In genomic region chr1:179399399-179399798, GRCh38 we compare ENCODE assay signal across 9 cellular contexts. TPM values are rescaled to one million over a fixed set of nuclear protein-coding genes. Genes with fewer than 3 reads are reported as not detected.
A peak's percentile ranks its signal among the peaks of the same experiment; 100 is the strongest.
DNase-seq lines count a peak whose midpoint lies in the region; ATAC-seq and TF ChIP-seq lines count a peak whose summit lies in the region.
"Not testable (repeated sequence)": the region's sequence is repeated elsewhere in the genome, so short reads cannot be mapped to it uniquely, and the experiment has no call there.
"Had no signal": no experiment of that assay in that cellular context is flagged by ENCODE, and none has a peak within 500 bp of the region (broad histone marks: within the 10 kb centered on the region; RNA-seq: fewer than 3 reads in every experiment).

No MANE protein-coding gene starts in this region.

- not testable (repeated sequence) for BruUV-seq in PC-3 (replicated peaks; lab: Mats Ljungman, UMichigan)

- POLR2A ChIA-PET in PC-3 (lab: Charles Lee; ENCODE audit: unreplicated experiment), result not testable (repeated sequence)

- intact Hi-C loops in PC-3 (cut with micrococcal nuclease), result not testable (repeated sequence)

- H3K36me3 ChIP-seq in PC-3 (ENCODE audit: low read depth, low read length), result not testable (repeated sequence)

- H3K4me2 ChIP-seq in PC-3 (ENCODE audit: low read length), result not testable (repeated sequence)

- CTCF ChIA-PET in PC-3 (lab: Charles Lee), result not testable (repeated sequence)

- H3K27me3 ChIP-seq in PC-3 (ENCODE audit: low read length), result not testable (repeated sequence)

- ATAC-seq in PC-3, result not testable (repeated sequence)

- H3K9me2 ChIP-seq in PC-3 (replicated peaks; ENCODE audit: low read length), result not testable (repeated sequence)

- not testable (repeated sequence) for H3K79me2 ChIP-seq in PC-3 (ENCODE audit: low read length)

- not testable (repeated sequence) for H4K20me1 ChIP-seq in PC-3 (ENCODE audit: low read length)

- DNase-seq in LNCaP clone FGC (ENCODE audit: low read depth) (peak; percentile 14), PC-3 (peak; percentile 9)

- H3K9me3 ChIP-seq in PC-3 (ENCODE audit: low read length), result not testable (repeated sequence)

- not testable (repeated sequence) for H3K4me3 ChIP-seq in LNCaP clone FGC (ENCODE audit: low read depth, low read length); PC-3 (ENCODE audit: low read length)

- not testable (repeated sequence) for H2AFZ ChIP-seq in PC-3 (ENCODE audit: low read length)

- not testable (repeated sequence) for H3K4me1 ChIP-seq in PC-3 (ENCODE audit: insufficient read depth, low read length)

- not testable (repeated sequence) for TF ChIP-seq CTCF in 22Rv1 (IDR thresholded peaks at IDR 0.05); LNCaP clone FGC (IDR thresholded peaks at IDR 0.05; ENCODE audit: control insufficient read depth, extremely low read depth, insufficient read depth); PC-3 (conservative IDR thresholded peaks at IDR 0.05; ENCODE audit: low read depth, low read length); VCaP (conservative IDR thresholded peaks at IDR 0.05)

- H3K27ac ChIP-seq in 22Rv1 (peak overlapping the region; percentile 33), VCaP (peak overlapping the region; percentile 19; the same call in 1 of the 2 replicates)
- not testable (repeated sequence) for H3K27ac ChIP-seq in PC-3 (ENCODE audit: low read length)

- H3F3A ChIP-seq in PC-3 (ENCODE audit: low read length, unreplicated experiment), result not testable (repeated sequence)

- not testable (repeated sequence) for H3K9ac ChIP-seq in PC-3 (ENCODE audit: low read length)

RNA-seq across cellular contexts. Expression of gene AXDND1, which starts 33.6 kb away (rescaled TPM):
- total RNA-seq in PC-3 (2014; rRNA removed), result not detected in 2 replicates
- total RNA-seq: A172; A673; Caco-2; CD4-positive, CD25-positive, alpha-beta regulatory T cell; Daoy had no signal
